In genomic region chr9:33851301-33851700, GRCh38 we compare ENCODE assay signal across 18 cellular contexts. TPM values are rescaled to one million over a fixed set of nuclear protein-coding genes. Genes with fewer than 3 reads are reported as not detected.
A peak's percentile ranks its signal among the peaks of the same experiment; 100 is the strongest.
DNase-seq lines count a peak whose midpoint lies in the region; ATAC-seq and TF ChIP-seq lines count a peak whose summit lies in the region.
"Had no signal": no experiment of that assay in that cellular context is flagged by ENCODE, and none has a peak within 500 bp of the region (broad histone marks: within the 10 kb centered on the region; RNA-seq: fewer than 3 reads in every experiment).

No MANE protein-coding gene starts in this region.

- CTCF ChIA-PET in naive thymus-derived CD4-positive, alpha-beta T cell (lab: Charles Lee): interaction anchor here (0.9 to 8.5 kb wide), 2 partner anchors 13 to 37 kb away, joined by 3 to 87 read pairs; partner anchors contain the start of gene UBE2R2

- intact Hi-C loops in naive thymus-derived CD4-positive, alpha-beta T cell (cut with micrococcal nuclease): no loop called here
- intact Hi-C loops in head of caudate nucleus (cut with DNase I): no loop called here
- intact Hi-C loops in colonic mucosa (cut with DNase I): no loop called here

- H3K9me3 Mint-ChIP-seq in central memory CD8-positive, alpha-beta T cell: no peaks in the 10 kb centered on the region
- no peaks in the 10 kb centered on the region for H3K9me3 Mint-ChIP-seq in naive thymus-derived CD4-positive, alpha-beta T cell
- H3K9me3 Mint-ChIP-seq in progenitor cell of endocrine pancreas (ENCODE audit: low read depth): no peaks in the 10 kb centered on the region
- H3K9me3 Mint-ChIP-seq: stimulated activated effector memory CD8-positive, alpha-beta T cell treated with anti-CD3 and anti-CD28 coated beads, Interleukin-12 subunit alpha, Interleukin-12 subunit beta, amount 100 ng/mL, for 72 hours; T-helper 1 cell treated with Interleukin-12 subunit alpha and Interleukin-12 subunit beta and Interleukin-4 antibody, amounts not matched to agents 30 μg/mL and 1 μg/mL, for 36 hours had no signal

- H3K4me1 ChIP-seq in GM23248 (ENCODE audit: insufficient read depth): peaks cover 23% of the 10 kb centered on the region
- H3K4me1 ChIP-seq in naive thymus-derived CD4-positive, alpha-beta T cell (ENCODE audit: control insufficient read depth in 2 of 2, insufficient read depth in 2 of 2, low read length in 2 of 2): peaks cover 4 to 7% of the 10 kb centered on the region in 2 donors
- H3K4me1 ChIP-seq in colonic mucosa: peaks cover 9% of the 10 kb centered on the region

- H3K9ac ChIP-seq in GM23248 (no peak overlapping the region), colonic mucosa (ENCODE audit: low read depth in 2 of 2, low read length in 2 of 2) (no peak overlapping the region)

- TF ChIP-seq CTCF in 22Rv1 (IDR thresholded peaks at IDR 0.05): no peak
- no peak for TF ChIP-seq CTCF in progenitor cell of endocrine pancreas (IDR thresholded peaks at IDR 0.05; ENCODE audit: unreplicated experiment)
- TF ChIP-seq CTCF in colonic mucosa (IDR thresholded peaks at IDR 0.05): no peak

- H3K9me3 ChIP-seq in GM23248 (ENCODE audit: low read depth) (no peaks in the 10 kb centered on the region), colonic mucosa (no peaks in the 10 kb centered on the region)
- no peaks in the 10 kb centered on the region for H3K9me3 ChIP-seq in naive thymus-derived CD4-positive, alpha-beta T cell (ENCODE audit: control insufficient read depth in 2 of 3, low read length in 3 of 3)

- peaks cover 41% of the 10 kb centered on the region for H4K20me1 ChIP-seq in GM23248 (ENCODE audit: insufficient read depth)

- peaks cover 29% of the 10 kb centered on the region for H3K4me1 Mint-ChIP-seq in central memory CD8-positive, alpha-beta T cell
- H3K4me1 Mint-ChIP-seq in naive thymus-derived CD4-positive, alpha-beta T cell: peaks cover 19 to 65% (median 56%) of the 10 kb centered on the region in 7 donors
- H3K4me1 Mint-ChIP-seq in progenitor cell of endocrine pancreas (ENCODE audit: low read depth): peaks cover 44% of the 10 kb centered on the region

- H3K4me3 ChIP-seq in GM23248 (no peak overlapping the region), colonic mucosa (no peak overlapping the region)
- H3K4me3 ChIP-seq in naive thymus-derived CD4-positive, alpha-beta T cell (ENCODE audit: low read length): no peak overlapping the region

- peak overlapping the region; percentile 74 for H3K27ac ChIP-seq in 22Rv1
- peak overlapping the region; percentile 9; the same call in 1 of the 2 replicates for H3K27ac ChIP-seq in GM23248
- peak overlapping the region; percentile 26 for H3K27ac ChIP-seq in naive thymus-derived CD4-positive, alpha-beta T cell (ENCODE audit: low read depth, low read length)
- no peak overlapping the region for H3K27ac ChIP-seq in colonic mucosa

- no peaks in the 10 kb centered on the region for H3K27me3 Mint-ChIP-seq in central memory CD8-positive, alpha-beta T cell
- no peaks in the 10 kb centered on the region for H3K27me3 Mint-ChIP-seq in naive thymus-derived CD4-positive, alpha-beta T cell
- no peaks in the 10 kb centered on the region for H3K27me3 Mint-ChIP-seq in progenitor cell of endocrine pancreas

- no peaks in the 10 kb centered on the region for H3K36me3 Mint-ChIP-seq in central memory CD8-positive, alpha-beta T cell (ENCODE audit: insufficient read depth)
- H3K36me3 Mint-ChIP-seq in naive thymus-derived CD4-positive, alpha-beta T cell: peaks cover 0 to 7% (median 2%) of the 10 kb centered on the region in 5 donors
- H3K36me3 Mint-ChIP-seq in progenitor cell of endocrine pancreas (ENCODE audit: insufficient read depth): peaks cover 6% of the 10 kb centered on the region

- H3K36me3 ChIP-seq in GM23248 (ENCODE audit: low read depth): no peaks in the 10 kb centered on the region
- no peaks in the 10 kb centered on the region for H3K36me3 ChIP-seq in naive thymus-derived CD4-positive, alpha-beta T cell (ENCODE audit: control insufficient read depth in 2 of 3, insufficient read depth in 3 of 3, low read length in 3 of 3)
- H3K36me3 ChIP-seq in colonic mucosa: no peaks in the 10 kb centered on the region

- ATAC-seq in central memory CD8-positive, alpha-beta T cell (replicated peaks; ENCODE audit: extremely low read depth, poor library complexity, severe bottlenecking): no peak
- ATAC-seq in naive thymus-derived CD4-positive, alpha-beta T cell: no peak
- ATAC-seq: stimulated activated effector memory CD8-positive, alpha-beta T cell treated with anti-CD3 and anti-CD28 coated beads, Interleukin-12 subunit alpha, Interleukin-12 subunit beta, amount 100 ng/mL, for 72 hours had no signal

- peak overlapping the region; percentile 82 for H3K27ac Mint-ChIP-seq in central memory CD8-positive, alpha-beta T cell (ENCODE audit: low read depth)
- peak overlapping the region in 7 of 9 donors; percentile 18 to 80 (median 53) for H3K27ac Mint-ChIP-seq in naive thymus-derived CD4-positive, alpha-beta T cell
- H3K27ac Mint-ChIP-seq in progenitor cell of endocrine pancreas: no peak overlapping the region
- H3K27ac Mint-ChIP-seq: stimulated activated effector memory CD8-positive, alpha-beta T cell treated with anti-CD3 and anti-CD28 coated beads, Interleukin-12 subunit alpha, Interleukin-12 subunit beta, amount 100 ng/mL, for 72 hours; T-helper 1 cell treated with Interleukin-12 subunit alpha and Interleukin-12 subunit beta and Interleukin-4 antibody, amounts not matched to agents 30 μg/mL and 1 μg/mL, for 36 hours had no signal

- H3K9me2 ChIP-seq in GM23248 (ENCODE audit: insufficient read depth): no peaks in the 10 kb centered on the region

- POLR2A ChIA-PET in naive thymus-derived CD4-positive, alpha-beta T cell (lab: Charles Lee): no interaction called here

- 8 to 9% methylated on average over 1 of the region's 1 CpG for WGBS in GM23248 (ENCODE audit: low coverage in 1 of 2, low lambda C conversion rate in 2 of 2, missing lambda C conversion rate in 2 of 2), 2 experiments

- H3K27me3 ChIP-seq in GM23248 (replicated peaks; ENCODE audit: insufficient read depth) (no peaks in the 10 kb centered on the region), colonic mucosa (no peaks in the 10 kb centered on the region)
- H3K27me3 ChIP-seq in naive thymus-derived CD4-positive, alpha-beta T cell (ENCODE audit: control insufficient read depth in 2 of 2, insufficient read depth in 2 of 2, low read length in 2 of 2): no peaks in the 10 kb centered on the region

- peaks cover 100% of the 10 kb centered on the region for H3K79me2 ChIP-seq in GM23248 (ENCODE audit: insufficient read depth)

- H2AFZ ChIP-seq in GM23248: no peak overlapping the region

- no peak overlapping the region for H3K4me3 Mint-ChIP-seq in central memory CD8-positive, alpha-beta T cell
- H3K4me3 Mint-ChIP-seq in naive thymus-derived CD4-positive, alpha-beta T cell: no peak overlapping the region
- H3K4me3 Mint-ChIP-seq in progenitor cell of endocrine pancreas (ENCODE audit: low read depth): no peak overlapping the region
- H3K4me3 Mint-ChIP-seq: stimulated activated effector memory CD8-positive, alpha-beta T cell treated with anti-CD3 and anti-CD28 coated beads, Interleukin-12 subunit alpha, Interleukin-12 subunit beta, amount 100 ng/mL, for 72 hours; T-helper 1 cell treated with Interleukin-12 subunit alpha and Interleukin-12 subunit beta and Interleukin-4 antibody, amounts not matched to agents 30 μg/mL and 1 μg/mL, for 36 hours had no signal

- H3F3A ChIP-seq in GM23248 (ENCODE audit: insufficient read depth): peaks cover 12% of the 10 kb centered on the region; the same call in 1 of the 2 replicates

- in situ Hi-C loops in GM23248 (cut with MboI): no loop called here

- DNase-seq in GM23248 (peak; percentile 48), head of caudate nucleus (no peak), progenitor cell of endocrine pancreas (ENCODE audit: low spot score, unreplicated experiment) (no peak), colonic mucosa (no peak), NOMO-1 treated with dmso at 0.1 percent for 144 hours (lab: John Stamatoyannopoulos, UW; ENCODE audit: unreplicated experiment) (no peak)
- DNase-seq in central memory CD8-positive, alpha-beta T cell (ENCODE audit: low spot score in 2 of 2): no peak
- DNase-seq in naive thymus-derived CD4-positive, alpha-beta T cell: no peak
- DNase-seq: activated CD4-positive, alpha-beta T cell treated with anti-CD3 and anti-CD28 coated beads, Interleukin-2, amount 50 U/mL, for 48 hours; activated gamma-delta T cell treated with Interleukin-2 at 50 U/mL for 16 hours; EL; GOT3; mesendoderm; MM.1S; NCI-H2171; stimulated activated CD4-positive, alpha-beta T cell treated with anti-CD3 and anti-CD28 coated beads, Interleukin-4, amount 100 ng/mL, for 1 hour had no signal

- peak overlapping the region; percentile 25 for H3K4me2 ChIP-seq in GM23248 (ENCODE audit: unreplicated experiment)

RNA-seq across cellular contexts. Expression of gene UBE2R2, which starts 34.3 kb away (rescaled TPM):
- total RNA-seq in GM23248 (2014; rRNA removed; shearing (Covaris generic)): 15.9 and 18.9 TPM in 2 replicates
- 16.0 and 18.1 TPM in 2 replicates for polyA plus RNA-seq in GM23248 (2016; fragmentation: Nextera tagmentation; extraction: Ambion mirVana)
- 10 to 100 TPM; 27.2 to 40.8 (median 32.0) TPM for total RNA-seq in naive thymus-derived CD4-positive, alpha-beta T cell
- polyA plus RNA-seq in naive thymus-derived CD4-positive, alpha-beta T cell: 10 to 100 TPM; 16.9 TPM
- total RNA-seq in progenitor cell of endocrine pancreas: 72.0 and 72.8 TPM in 2 replicates
- 10 to 100 TPM; 31.4 to 46.0 TPM for total RNA-seq in colonic mucosa

RNA-seq across cellular contexts. Expression of gene PRSS3, which starts 55.9 kb away (rescaled TPM):
- total RNA-seq in GM23248 (2014; rRNA removed; shearing (Covaris generic)): 15.1 and 30.7 TPM in 2 replicates
- 48.2 and 53.3 TPM in 2 replicates for polyA plus RNA-seq in GM23248 (2016; fragmentation: Nextera tagmentation; extraction: Ambion mirVana)
- total RNA-seq in naive thymus-derived CD4-positive, alpha-beta T cell: 1 to 10 TPM in 1 of 5 experiments, not detected in 4; 2.5 TPM
- not detected for polyA plus RNA-seq in naive thymus-derived CD4-positive, alpha-beta T cell
- total RNA-seq in progenitor cell of endocrine pancreas: not detected in 2 replicates
- total RNA-seq in colonic mucosa: 100 to 1,000 TPM; 148 to 191 TPM
